In genomic region chr4:44448548-44449443, GRCh38 we compare ENCODE assay signal across 1 cellular context.
TF ChIP-seq lines count a peak whose summit lies in the region.

TSS of gene KCTD8 (minus strand) at chr4:44448809.

TF ChIP-seq in H1, 55 proteins besides CTCF, POLR2A, EP300 and RAD21 (continued from another document):
- TF ChIP-seq CEBPB (IDR thresholded peaks at IDR 0.05; ENCODE audit: low read depth, low read length) (no peak), CREB1 (IDR thresholded peaks at IDR 0.05) (peak; percentile 77; the same call in 1 of the 2 replicates), MAX (IDR thresholded peaks at IDR 0.05) (peak; percentile 61; the same call in 1 of the 2 replicates), RFX5 (IDR thresholded peaks at IDR 0.05; ENCODE audit: borderline replicate concordance, low read depth, low read length) (no peak), RXRA (IDR thresholded peaks at IDR 0.05; ENCODE audit: insufficient read depth, low read depth, low read length) (no peak), MAFK (IDR thresholded peaks at IDR 0.05; ENCODE audit: low read depth, low read length) (no peak), ATF2 (IDR thresholded peaks at IDR 0.05; ENCODE audit: low read length) (0 out of 2 replicates have a peak, but pooled peaks have one; percentile 49), KDM1A (IDR thresholded peaks at IDR 0.05; ENCODE audit: borderline replicate concordance, low read length) (no peak), TEAD4 (IDR thresholded peaks at IDR 0.05; ENCODE audit: low read depth, low read length) (0 out of 2 replicates have a peak, but pooled peaks have one; percentile 4), SP4 (IDR thresholded peaks at IDR 0.05; ENCODE audit: low read length) (no peak), TAF1 (IDR thresholded peaks at IDR 0.05; ENCODE audit: low read depth, low read length) (peak; percentile 81), GTF2F1 (IDR thresholded peaks at IDR 0.05; ENCODE audit: borderline replicate concordance, low read depth, low read length) (no peak), CHD2 (IDR thresholded peaks at IDR 0.05; ENCODE audit: low read length) (no peak), ASH2L (IDR thresholded peaks at IDR 0.05; ENCODE audit: low read length) (peak; percentile 89), EGR1 (IDR thresholded peaks at IDR 0.05; ENCODE audit: borderline replicate concordance, low read depth, low read length) (no peak), TBP (IDR thresholded peaks at IDR 0.05; ENCODE audit: low read depth, low read length) (peak; percentile 64; the same call in 1 of the 2 replicates), HDAC2 (IDR thresholded peaks at IDR 0.05; ENCODE audit: borderline replicate concordance in 1 of 2, low read depth in 2 of 2, low read length in 2 of 2) (0 out of 4 replicates have a peak, but pooled peaks of 1 of the 2 experiments have one; percentile 23)
TF ChIP-seq in H1: peak in this region for 15.
